15 cellular contexts compared by ENCODE assay signal in the genomic region with DNA sequence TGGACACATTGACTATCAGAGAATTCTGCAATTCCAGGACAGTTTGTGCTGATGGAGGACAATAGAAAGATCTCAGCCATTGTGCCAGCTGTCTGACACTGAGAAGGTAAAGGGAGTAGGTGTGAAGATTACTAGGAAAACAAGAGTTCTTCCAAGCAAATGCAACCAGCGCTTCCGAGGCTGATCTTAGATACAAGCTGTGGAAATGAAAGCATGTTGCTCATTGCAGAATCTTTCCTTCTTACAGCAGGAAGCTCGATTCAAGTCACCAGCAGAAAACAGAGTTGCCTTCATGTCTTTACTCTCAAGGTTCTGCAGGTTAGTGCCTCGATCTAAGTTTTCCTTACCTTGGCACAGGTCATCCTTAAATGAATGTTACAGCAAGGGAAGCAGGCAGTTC. TPM values are rescaled to one million over a fixed set of nuclear protein-coding genes. Genes with fewer than 3 reads are reported as not detected.
A peak's percentile ranks its signal among the peaks of the same experiment; 100 is the strongest.
DNase-seq lines count a peak whose midpoint lies in the region; ATAC-seq and TF ChIP-seq lines count a peak whose summit lies in the region.
"Had no signal": no experiment of that assay in that cellular context is flagged by ENCODE, and none has a peak within 500 bp of the region (broad histone marks: within the 10 kb centered on the region; RNA-seq: fewer than 3 reads in every experiment).

No MANE protein-coding gene starts in this region.

- H3K36me3 ChIP-seq in HUES48 (ENCODE audit: control insufficient read depth, insufficient read depth, low read length) (no peaks in the 10 kb centered on the region), sigmoid colon (no peaks in the 10 kb centered on the region)

- H3K4me1 ChIP-seq in HUES48 (ENCODE audit: control insufficient read depth, insufficient read depth, low read length) (peaks cover 29% of the 10 kb centered on the region), sigmoid colon (no peaks in the 10 kb centered on the region)

- intact Hi-C loops in sigmoid colon (cut with DNase I), result no loop called here

- H3K9me3 ChIP-seq in HUES48 (ENCODE audit: control insufficient read depth, insufficient read depth, low read length) (no peaks in the 10 kb centered on the region), sigmoid colon (no peaks in the 10 kb centered on the region)

- TF ChIP-seq CTCF in sigmoid colon (IDR thresholded peaks at IDR 0.05), result no peak

- H3K4me3 ChIP-seq in HUES48 (ENCODE audit: low read depth, low read length) (no peak overlapping the region), sigmoid colon (no peak overlapping the region)

- peak overlapping the region; percentile 11 for H3K27ac Mint-ChIP-seq in central memory CD8-positive, alpha-beta T cell (ENCODE audit: low read depth)
- H3K27ac Mint-ChIP-seq: CD8-positive, alpha-beta T cell had no signal

- H3K27me3 ChIP-seq in HUES48 (ENCODE audit: control insufficient read depth, insufficient read depth, low read length) (no peaks in the 10 kb centered on the region), sigmoid colon (peaks cover 0 to 11% (median 0%) of the 10 kb centered on the region in 3 donors)

- no peak for TF ChIP-seq EP300 in sigmoid colon (IDR thresholded peaks at IDR 0.05)

- peak overlapping the region; percentile 71 for H3K27ac ChIP-seq in HUES48 (ENCODE audit: low read depth, low read length)
- H3K27ac ChIP-seq in sigmoid colon, result no peak overlapping the region

- H3K36me3 Mint-ChIP-seq in central memory CD8-positive, alpha-beta T cell (ENCODE audit: insufficient read depth), result peaks cover 1% of the 10 kb centered on the region
- H3K36me3 Mint-ChIP-seq: CD8-positive, alpha-beta T cell had no signal

- no peak overlapping the region for H3K9ac ChIP-seq in HUES48 (ENCODE audit: low read depth, low read length)

- 34 to 65% methylated on average over 4 of the region's 4 CpGs for WGBS in sigmoid colon, 2 donors

- peaks cover 12% of the 10 kb centered on the region for H3K4me1 Mint-ChIP-seq in central memory CD8-positive, alpha-beta T cell

- no peak for TF ChIP-seq POLR2A in sigmoid colon (IDR thresholded peaks at IDR 0.05)

- no peak for ATAC-seq in central memory CD8-positive, alpha-beta T cell (replicated peaks; ENCODE audit: extremely low read depth, poor library complexity, severe bottlenecking)
- no peak for ATAC-seq in HG02571 (IDR thresholded peaks at IDR 0.05; ENCODE audit: unreplicated experiment)
- ATAC-seq: CD8-positive, alpha-beta T cell had no signal

- no peak for DNase-seq in central memory CD8-positive, alpha-beta T cell (ENCODE audit: low spot score in 2 of 2)
- DNase-seq in left kidney (ENCODE audit: low read depth, low spot score) (peak; percentile 39), retina (peak; percentile 40), sigmoid colon (no peak), NCI-H82 (lab: John Stamatoyannopoulos, UW) (no peak)
- DNase-seq: CD8-positive, alpha-beta T cell; H7; KBM-7; NCI-H1092; NCI-H1694 treated with DMSO at 0.1 percent for 48 hours; NCI-H446 treated with DMSO at 0.1 percent for 48 hours; NCI-H774; SHP77 treated with DMSO at 0.1 percent for 48 hours had no signal

- no peak overlapping the region for H3K4me3 Mint-ChIP-seq in central memory CD8-positive, alpha-beta T cell
- H3K4me3 Mint-ChIP-seq: CD8-positive, alpha-beta T cell had no signal

- no peaks in the 10 kb centered on the region for H3K9me3 Mint-ChIP-seq in central memory CD8-positive, alpha-beta T cell
- H3K9me3 Mint-ChIP-seq: CD8-positive, alpha-beta T cell had no signal

- peaks cover 11% of the 10 kb centered on the region for H3K27me3 Mint-ChIP-seq in central memory CD8-positive, alpha-beta T cell

RNA-seq across cellular contexts. Expression of a gene that starts 54.5 kb away (rescaled TPM):
- under 1 TPM in 2 of 4 donors, not detected in 2; under 0.01 to 0.14 TPM for total RNA-seq in sigmoid colon
- under 1 TPM in 1 of 3 donors, not detected in 2; 0.20 TPM for polyA plus RNA-seq in sigmoid colon
- total RNA-seq: CD8-positive, alpha-beta T cell had no signal

Comparison
In these comparisons a context has a peak if more than half of its experiments do, and no peak if none do; other contexts are left out.
1. DNase-seq: peak in left kidney (single experiment) and retina (single experiment); none in central memory CD8-positive, alpha-beta T cell (0 of 2), sigmoid colon (single experiment) and NCI-H82 (single experiment).